ENCODE assay signal across 8 cellular contexts in the genomic region with DNA sequence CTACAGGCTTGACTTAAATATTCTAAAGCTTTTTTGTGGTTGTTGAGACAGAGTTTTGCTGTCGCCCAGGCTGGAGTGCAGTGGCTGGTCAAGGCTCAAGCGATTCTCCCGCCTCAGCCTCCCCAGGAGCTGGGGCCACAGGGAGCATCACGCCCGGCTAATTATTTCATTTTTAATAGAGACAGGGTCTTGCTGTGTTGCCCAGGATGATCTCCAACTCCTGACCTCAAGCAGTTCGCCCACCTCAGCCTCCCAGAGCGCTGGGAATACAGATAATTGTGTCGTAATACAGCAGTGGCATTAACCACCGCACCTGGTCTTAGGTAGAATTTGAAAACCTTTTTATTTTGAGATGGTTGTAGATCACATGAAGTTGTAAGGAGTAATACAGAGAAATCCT. TPM values are rescaled to one million over a fixed set of nuclear protein-coding genes. Genes with fewer than 3 reads are reported as not detected.
DNase-seq lines count a peak whose midpoint lies in the region; ATAC-seq and TF ChIP-seq lines count a peak whose summit lies in the region.

No MANE protein-coding gene starts in this region.

- no peak for TF ChIP-seq CTCF in breast epithelium (IDR thresholded peaks at IDR 0.05)

- ATAC-seq in stimulated activated naive CD8-positive, alpha-beta T cell treated with anti-CD3 and anti-CD28 coated beads, Interleukin-15, Interleukin-2, amounts not matched to agents 100 U/mL and 50 U/mL, for 24 hours = no peak
- ATAC-seq in GM18505 (IDR thresholded peaks at IDR 0.05; ENCODE audit: unreplicated experiment) = no peak

- no peak for TF ChIP-seq POLR2A in breast epithelium (IDR thresholded peaks at IDR 0.05)
- TF ChIP-seq POLR2A in GM18505 (IDR thresholded peaks at IDR 0.05; ENCODE audit: borderline replicate concordance, extremely low read depth, insufficient read depth, insufficient read length) = no peak

- peak overlapping the region; percentile 85 to 87 for H3K27ac ChIP-seq in breast epithelium
- H3K27ac ChIP-seq in mucosa of rectum (ENCODE audit: low read depth in 2 of 2, low read length in 2 of 2) = no peak overlapping the region

- no peak overlapping the region for H3K27ac Mint-ChIP-seq in stimulated activated naive CD8-positive, alpha-beta T cell treated with anti-CD3 and anti-CD28 coated beads, Interleukin-15, Interleukin-2, amounts not matched to agents 100 ng/mL and 50 ng/mL, for 24 hours

- H3K4me1 Mint-ChIP-seq in stimulated activated naive CD8-positive, alpha-beta T cell treated with anti-CD3 and anti-CD28 coated beads, Interleukin-15, Interleukin-2, amounts not matched to agents 100 ng/mL and 50 ng/mL, for 24 hours (ENCODE audit: low read depth) = peaks cover 63% of the 10 kb centered on the region

- peak overlapping the region in 1 of 2 donors; percentile 87 for H3K9ac ChIP-seq in mucosa of rectum (ENCODE audit: low read depth in 1 of 2, low read length in 2 of 2)

- no peaks in the 10 kb centered on the region for H3K27me3 Mint-ChIP-seq in stimulated activated naive CD8-positive, alpha-beta T cell treated with anti-CD3 and anti-CD28 coated beads, Interleukin-15, Interleukin-2, amounts not matched to agents 100 ng/mL and 50 ng/mL, for 24 hours

- peak overlapping the region; percentile 78 for H3K4me3 Mint-ChIP-seq in stimulated activated naive CD8-positive, alpha-beta T cell treated with anti-CD3 and anti-CD28 coated beads, Interleukin-15, Interleukin-2, amounts not matched to agents 100 ng/mL and 50 ng/mL, for 24 hours

- intact Hi-C loops in breast epithelium (cut with DNase I; ENCODE audit: low total_unique reads) = no loop called here

- H3K9me3 Mint-ChIP-seq in stimulated activated naive CD8-positive, alpha-beta T cell treated with anti-CD3 and anti-CD28 coated beads, Interleukin-15, Interleukin-2, amounts not matched to agents 100 ng/mL and 50 ng/mL, for 24 hours = no peaks in the 10 kb centered on the region

- no peak for DNase-seq in stimulated activated naive CD8-positive, alpha-beta T cell treated with anti-CD3 and anti-CD28 coated beads, Interleukin-15, Interleukin-2, amounts not matched to agents 100 U/mL and 50 U/mL, for 24 hours
- DNase-seq in breast epithelium (ENCODE audit: low spot score in 2 of 2) (no peak), NOMO-1 treated with DMSO at 0.1 percent for 48 hours (lab: John Stamatoyannopoulos, UW; ENCODE audit: unreplicated experiment) (no peak), NCI-H1436 treated with DMSO at 0.1 percent for 48 hours (lab: John Stamatoyannopoulos, UW) (no peak), NCI-H128 (lab: John Stamatoyannopoulos, UW; ENCODE audit: unreplicated experiment) (no peak)

- H3K4me1 ChIP-seq in breast epithelium = peaks cover 7 to 12% of the 10 kb centered on the region in 2 donors
- peaks cover 20 to 40% of the 10 kb centered on the region in 2 donors for H3K4me1 ChIP-seq in mucosa of rectum (ENCODE audit: control insufficient read depth in 2 of 2, insufficient read depth in 2 of 2, low read length in 2 of 2)

- no peaks in the 10 kb centered on the region for H3K27me3 ChIP-seq in breast epithelium
- no peaks in the 10 kb centered on the region for H3K27me3 ChIP-seq in mucosa of rectum (ENCODE audit: control insufficient read depth in 2 of 2, insufficient read depth in 2 of 2, low read length in 2 of 2)

- H3K4me3 ChIP-seq in breast epithelium (peak overlapping the region; percentile 74 to 93 (median 91)), mucosa of rectum (ENCODE audit: low read length in 2 of 2) (peak overlapping the region; percentile 76 to 82)

- H3K36me3 Mint-ChIP-seq in stimulated activated naive CD8-positive, alpha-beta T cell treated with anti-CD3 and anti-CD28 coated beads, Interleukin-15, Interleukin-2, amounts not matched to agents 100 ng/mL and 50 ng/mL, for 24 hours (ENCODE audit: low read depth) = peaks cover 21% of the 10 kb centered on the region

- H3K9me3 ChIP-seq in breast epithelium = no peaks in the 10 kb centered on the region
- H3K9me3 ChIP-seq in mucosa of rectum (ENCODE audit: control insufficient read depth in 2 of 2, low read length in 2 of 2) = no peaks in the 10 kb centered on the region

- H3K36me3 ChIP-seq in breast epithelium (no peaks in the 10 kb centered on the region), mucosa of rectum (ENCODE audit: control insufficient read depth in 2 of 2, insufficient read depth in 2 of 2, low read length in 2 of 2) (peaks cover 9 to 13% of the 10 kb centered on the region in 2 donors)

RNA-seq across cellular contexts. Expression of gene DCUN1D2, which starts 1.5 kb away (rescaled TPM):
- 10 to 100 TPM; 15.8 to 22.4 (median 16.4) TPM for total RNA-seq in breast epithelium

RNA-seq across cellular contexts. Expression of gene ADPRHL1, which starts 38.7 kb away (rescaled TPM):
- total RNA-seq in breast epithelium = 1 to 10 TPM; 1.8 to 2.7 (median 2.0) TPM

Comparison
In these comparisons a context has a peak if more than half of its experiments do, and no peak if none do; other contexts are left out.
1. H3K27ac ChIP-seq: peak in breast epithelium (2 of 2); none in mucosa of rectum (0 of 2).